ENCODE assay signal across 8 cellular contexts in genomic region chr17:45197555-45198334, GRCh38. TPM values are rescaled to one million over a fixed set of nuclear protein-coding genes. Genes with fewer than 3 reads are reported as not detected.
DNase-seq lines count a peak whose midpoint lies in the region; ATAC-seq, FAIRE-seq and TF ChIP-seq lines count a peak whose summit lies in the region.

No MANE protein-coding gene starts in this region.

- H3K36me3 ChIP-seq in GM23338 (ENCODE audit: insufficient read depth), result no peaks in the 10 kb centered on the region
- no peaks in the 10 kb centered on the region for H3K36me3 ChIP-seq in SU-DHL-6 (ENCODE audit: low read length)
- H3K36me3 ChIP-seq in adipocyte (ENCODE audit: control insufficient read depth, insufficient read depth, low read length, severe bottlenecking), result no peaks in the 10 kb centered on the region
- no peaks in the 10 kb centered on the region for H3K36me3 ChIP-seq in upper lobe of right lung

- peaks cover 5% of the 10 kb centered on the region for H3K27me3 Mint-ChIP-seq in GM23338 (ENCODE audit: insufficient read depth, low read depth, poor library complexity)

- H3K4me3 Mint-ChIP-seq in GM23338, result peak overlapping the region; percentile 56

- H3K27ac Mint-ChIP-seq in GM23338, result peak overlapping the region; percentile 86

- ATAC-seq in GM23338 (peak; percentile 99), upper lobe of right lung (peak; percentile 100)

- H3K79me2 ChIP-seq in GM23338 (replicated peaks; ENCODE audit: insufficient read depth), result no peaks in the 10 kb centered on the region
- no peaks in the 10 kb centered on the region for H3K79me2 ChIP-seq in SU-DHL-6 (ENCODE audit: insufficient read depth, low read length)

- peak; percentile 99 for TF ChIP-seq CTCF in D721Med (IDR thresholded peaks at IDR 0.05; ENCODE audit: insufficient read depth, missing control alignments)
- peak; percentile 96 to 99 for TF ChIP-seq CTCF in GM23338 (conservative IDR thresholded peaks at IDR 0.05; ENCODE audit: low read depth in 2 of 2)
- TF ChIP-seq CTCF in SU-DHL-6 (IDR thresholded peaks at IDR 0.05; ENCODE audit: insufficient read depth, low read length, poor library complexity, severe bottlenecking), result peak; percentile 95
- peak; percentile 100 for TF ChIP-seq CTCF in upper lobe of right lung (IDR thresholded peaks at IDR 0.05)

- no peaks in the 10 kb centered on the region for H3K9me3 Mint-ChIP-seq in GM23338

- H3K27me3 ChIP-seq in GM23338 (ENCODE audit: insufficient read depth) (no peaks in the 10 kb centered on the region), SU-DHL-6 (ENCODE audit: low read length) (no peaks in the 10 kb centered on the region), adipocyte (replicated peaks; ENCODE audit: control insufficient read depth, insufficient read depth, low read length) (no peaks in the 10 kb centered on the region), upper lobe of right lung (no peaks in the 10 kb centered on the region)

- intact Hi-C loops in cardiac septum (cut with DNase I) (loop anchor here (1.0 to 10.0 kb wide), 2 partner anchors 62 to 273 kb away; partner anchors contain the start of gene ACBD4), posterior cingulate gyrus (cut with DNase I) (loop anchor here (1.0 to 5.0 kb wide), 2 partner anchors 40 to 62 kb away; partner anchors contain the start of gene ACBD4), upper lobe of right lung (cut with DNase I) (loop anchor here (5.0 kb wide), 1 partner anchor 60 kb away; the partner anchor contains the start of gene ACBD4)

- no peak overlapping the region for H3K9ac ChIP-seq in SU-DHL-6 (ENCODE audit: low read length)
- peak overlapping the region; percentile 62 for H3K9ac ChIP-seq in adipocyte (ENCODE audit: low read length)

- H2AFZ ChIP-seq in GM23338 (peak overlapping the region; percentile 100), SU-DHL-6 (ENCODE audit: low read depth, low read length, severe bottlenecking) (no peak overlapping the region)

- peak overlapping the region; percentile 72 for H3K4me2 ChIP-seq in GM23338
- H3K4me2 ChIP-seq in SU-DHL-6 (ENCODE audit: low read depth, low read length, poor library complexity, severe bottlenecking), result no peak overlapping the region

- FAIRE-seq in D721Med (lab: Jason Lieb, UNC), result no peak

- H3K4me3 ChIP-seq in GM23338, result 0 out of 2 replicates have a peak overlapping the region, but pooled peaks have one; percentile 31
- H3K4me3 ChIP-seq in SU-DHL-6 (ENCODE audit: insufficient read depth, low read length, poor library complexity, severe bottlenecking), result no peak overlapping the region
- no peak overlapping the region for H3K4me3 ChIP-seq in adipocyte (ENCODE audit: low read length)
- no peak overlapping the region for H3K4me3 ChIP-seq in upper lobe of right lung

- H3F3A ChIP-seq in GM23338 (replicated peaks; ENCODE audit: low read depth) (peaks cover 4% of the 10 kb centered on the region; the same call in 1 of the 2 replicates), SU-DHL-6 (ENCODE audit: insufficient read depth) (no peaks in the 10 kb centered on the region; the same call in 1 of the 2 replicates)

- no peaks in the 10 kb centered on the region for H4K20me1 ChIP-seq in GM23338 (replicated peaks; ENCODE audit: insufficient read depth)
- no peaks in the 10 kb centered on the region for H4K20me1 ChIP-seq in SU-DHL-6 (ENCODE audit: low read depth, low read length)

- H3K27ac ChIP-seq in GM23338 (ENCODE audit: low read depth) (no peak overlapping the region), SU-DHL-6 (ENCODE audit: low read depth, low read length) (no peak overlapping the region), upper lobe of right lung (no peak overlapping the region)

- H3K36me3 Mint-ChIP-seq in GM23338 (ENCODE audit: low read depth), result no peaks in the 10 kb centered on the region

- no peaks in the 10 kb centered on the region for H3K9me2 ChIP-seq in GM23338 (ENCODE audit: insufficient read depth)
- H3K9me2 ChIP-seq in SU-DHL-6 (replicated peaks; ENCODE audit: insufficient read depth, low read length), result no peaks in the 10 kb centered on the region

- H3K9me3 ChIP-seq in SU-DHL-6 (ENCODE audit: insufficient read depth, low read length) (no peaks in the 10 kb centered on the region), adipocyte (ENCODE audit: control insufficient read depth, low read length) (no peaks in the 10 kb centered on the region), upper lobe of right lung (no peaks in the 10 kb centered on the region)

- DNase-seq in D721Med (ENCODE audit: insufficient read length, low spot score) (no peak), GM23338 (ENCODE audit: low spot score) (peak; percentile 96), NCI-H1092 treated with DMSO at 0.1 percent for 48 hours (lab: John Stamatoyannopoulos, UW) (peak; percentile 75), adipocyte (ENCODE audit: low read depth) (peak; percentile 96), cardiac septum (ENCODE audit: low spot score) (peak; percentile 95), posterior cingulate gyrus (peak; percentile 72 to 98 (median 92)), upper lobe of right lung (peak; percentile 97)

- H3K4me1 ChIP-seq in GM23338 (ENCODE audit: insufficient read depth) (peaks cover 6% of the 10 kb centered on the region), adipocyte (ENCODE audit: control insufficient read depth, insufficient read depth, low read length) (peaks cover 38% of the 10 kb centered on the region), upper lobe of right lung (peaks cover 8% of the 10 kb centered on the region)

- H3K4me1 Mint-ChIP-seq in GM23338, result peaks cover 18% of the 10 kb centered on the region

TF ChIP-seq in GM23338, 12 proteins besides CTCF, POLR2A, EP300 and RAD21 (continues in another document):
- no peak for TF ChIP-seq NANOG (IDR thresholded peaks at IDR 0.05; ENCODE audit: borderline replicate concordance)
- peak; percentile 60 for TF ChIP-seq CREB1 (CRISPR knock-in tag; IDR thresholded peaks at IDR 0.05; ENCODE audit: low read depth)
- TF ChIP-seq, protein P1, sequence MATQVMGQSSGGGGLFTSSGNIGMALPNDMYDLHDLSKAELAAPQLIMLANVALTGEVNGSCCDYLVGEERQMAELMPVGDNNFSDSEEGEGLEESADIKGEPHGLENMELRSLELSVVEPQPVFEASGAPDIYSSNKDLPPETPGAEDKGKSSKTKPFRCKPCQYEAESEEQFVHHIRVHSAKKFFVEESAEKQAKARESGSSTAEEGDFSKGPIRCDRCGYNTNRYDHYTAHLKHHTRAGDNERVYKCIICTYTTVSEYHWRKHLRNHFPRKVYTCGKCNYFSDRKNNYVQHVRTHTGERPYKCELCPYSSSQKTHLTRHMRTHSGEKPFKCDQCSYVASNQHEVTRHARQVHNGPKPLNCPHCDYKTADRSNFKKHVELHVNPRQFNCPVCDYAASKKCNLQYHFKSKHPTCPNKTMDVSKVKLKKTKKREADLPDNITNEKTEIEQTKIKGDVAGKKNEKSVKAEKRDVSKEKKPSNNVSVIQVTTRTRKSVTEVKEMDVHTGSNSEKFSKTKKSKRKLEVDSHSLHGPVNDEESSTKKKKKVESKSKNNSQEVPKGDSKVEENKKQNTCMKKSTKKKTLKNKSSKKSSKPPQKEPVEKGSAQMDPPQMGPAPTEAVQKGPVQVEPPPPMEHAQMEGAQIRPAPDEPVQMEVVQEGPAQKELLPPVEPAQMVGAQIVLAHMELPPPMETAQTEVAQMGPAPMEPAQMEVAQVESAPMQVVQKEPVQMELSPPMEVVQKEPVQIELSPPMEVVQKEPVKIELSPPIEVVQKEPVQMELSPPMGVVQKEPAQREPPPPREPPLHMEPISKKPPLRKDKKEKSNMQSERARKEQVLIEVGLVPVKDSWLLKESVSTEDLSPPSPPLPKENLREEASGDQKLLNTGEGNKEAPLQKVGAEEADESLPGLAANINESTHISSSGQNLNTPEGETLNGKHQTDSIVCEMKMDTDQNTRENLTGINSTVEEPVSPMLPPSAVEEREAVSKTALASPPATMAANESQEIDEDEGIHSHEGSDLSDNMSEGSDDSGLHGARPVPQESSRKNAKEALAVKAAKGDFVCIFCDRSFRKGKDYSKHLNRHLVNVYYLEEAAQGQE (IDR thresholded peaks at IDR 0.05; ENCODE audit: unreplicated experiment), result peak; percentile 14
- TF ChIP-seq, protein P2, sequence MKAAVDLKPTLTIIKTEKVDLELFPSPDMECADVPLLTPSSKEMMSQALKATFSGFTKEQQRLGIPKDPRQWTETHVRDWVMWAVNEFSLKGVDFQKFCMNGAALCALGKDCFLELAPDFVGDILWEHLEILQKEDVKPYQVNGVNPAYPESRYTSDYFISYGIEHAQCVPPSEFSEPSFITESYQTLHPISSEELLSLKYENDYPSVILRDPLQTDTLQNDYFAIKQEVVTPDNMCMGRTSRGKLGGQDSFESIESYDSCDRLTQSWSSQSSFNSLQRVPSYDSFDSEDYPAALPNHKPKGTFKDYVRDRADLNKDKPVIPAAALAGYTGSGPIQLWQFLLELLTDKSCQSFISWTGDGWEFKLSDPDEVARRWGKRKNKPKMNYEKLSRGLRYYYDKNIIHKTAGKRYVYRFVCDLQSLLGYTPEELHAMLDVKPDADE (IDR thresholded peaks at IDR 0.05), result peak; percentile 36; the same call in 1 of the 2 replicates
- TF ChIP-seq POLR2AphosphoS5 (IDR thresholded peaks at IDR 0.05; ENCODE audit: low read depth), result peak; percentile 40; the same call in 1 of the 2 replicates

RNA-seq across cellular contexts. Expression of gene FMNL1, which starts 23.9 kb away (rescaled TPM):
- 9.3 and 23.1 TPM in 2 replicates for total RNA-seq in GM23338 (2014; rRNA removed; shearing (Covaris generic))
- polyA plus RNA-seq in GM23338 (2016; fragmentation: Nextera tagmentation; extraction: Ambion mirVana), result 5.6 and 6.6 TPM in 2 replicates
- total RNA-seq in cardiac septum (12.2 TPM), upper lobe of right lung (62.3 TPM)

RNA-seq across cellular contexts. Expression of gene HEXIM2, which starts 36.1 kb away (rescaled TPM):
- total RNA-seq in GM23338 (2014; rRNA removed; shearing (Covaris generic)), result 9.0 and 9.8 TPM in 2 replicates
- 9.5 and 12.4 TPM in 2 replicates for polyA plus RNA-seq in GM23338 (2016; fragmentation: Nextera tagmentation; extraction: Ambion mirVana)
- total RNA-seq in cardiac septum (3.3 TPM), upper lobe of right lung (5.7 TPM)

RNA-seq across cellular contexts. Expression of gene HEXIM1, which starts 49.5 kb away (rescaled TPM):
- total RNA-seq in GM23338 (2014; rRNA removed; shearing (Covaris generic)), result 10.9 and 11.9 TPM in 2 replicates
- 9.2 and 9.7 TPM in 2 replicates for polyA plus RNA-seq in GM23338 (2016; fragmentation: Nextera tagmentation; extraction: Ambion mirVana)
- total RNA-seq in cardiac septum, result 19.8 TPM
- 36.1 TPM for total RNA-seq in upper lobe of right lung
